In the genomic region with DNA sequence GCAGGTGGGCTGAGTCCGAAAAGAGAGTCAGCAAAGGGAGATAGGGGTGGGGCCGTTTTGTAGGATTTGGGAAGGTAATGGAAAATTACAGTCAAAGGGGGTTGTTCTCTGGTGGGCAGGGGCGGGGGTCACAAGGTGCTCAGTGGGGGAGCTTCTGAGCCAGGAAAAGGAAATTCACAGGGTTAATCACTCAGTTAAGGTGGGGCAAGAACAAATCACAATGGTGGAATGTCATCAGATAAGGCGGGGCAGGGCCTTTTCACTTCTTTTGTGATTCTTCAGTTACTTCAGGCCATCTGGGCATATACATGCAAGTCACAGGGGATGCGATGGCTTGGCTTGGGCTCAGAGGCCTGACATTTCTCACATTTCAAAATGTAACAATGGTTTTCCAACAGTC, we compare ENCODE assay signal across 15 cellular contexts. TPM values are rescaled to one million over a fixed set of nuclear protein-coding genes. Genes with fewer than 3 reads are reported as not detected.
"Had no signal": no experiment of that assay in that cellular context is flagged by ENCODE, and none has a peak within 500 bp of the region (broad histone marks: within the 10 kb centered on the region; RNA-seq: fewer than 3 reads in every experiment).

No MANE protein-coding gene starts in this region.

RNA-seq across cellular contexts. Expression of a gene that starts 24.5 kb away (rescaled TPM):
- total RNA-seq: natural killer cell treated with Interleukin-12 subunit alpha and Interleukin-12 subunit beta and Interleukin-15 and Interleukin-18, amount 100 ng/mL, for 72 hours; neural crest cell; osteocyte; pulmonary artery endothelial cell; smooth muscle cell; ureter; vagina had no signal

RNA-seq across cellular contexts. Expression of a gene that starts 59.7 kb away (rescaled TPM):
- total RNA-seq: natural killer cell treated with Interleukin-12 subunit alpha and Interleukin-12 subunit beta and Interleukin-15 and Interleukin-18, amount 100 ng/mL, for 72 hours; neural crest cell; omental fat pad; osteocyte; posterior vena cava; prostate gland; pulmonary artery endothelial cell; right atrium auricular region; sciatic nerve; smooth muscle cell; spleen; suprapubic skin; upper lobe of left lung; ureter; vagina had no signal
